ENCODE assay signal across 8 cellular contexts in the genomic region with DNA sequence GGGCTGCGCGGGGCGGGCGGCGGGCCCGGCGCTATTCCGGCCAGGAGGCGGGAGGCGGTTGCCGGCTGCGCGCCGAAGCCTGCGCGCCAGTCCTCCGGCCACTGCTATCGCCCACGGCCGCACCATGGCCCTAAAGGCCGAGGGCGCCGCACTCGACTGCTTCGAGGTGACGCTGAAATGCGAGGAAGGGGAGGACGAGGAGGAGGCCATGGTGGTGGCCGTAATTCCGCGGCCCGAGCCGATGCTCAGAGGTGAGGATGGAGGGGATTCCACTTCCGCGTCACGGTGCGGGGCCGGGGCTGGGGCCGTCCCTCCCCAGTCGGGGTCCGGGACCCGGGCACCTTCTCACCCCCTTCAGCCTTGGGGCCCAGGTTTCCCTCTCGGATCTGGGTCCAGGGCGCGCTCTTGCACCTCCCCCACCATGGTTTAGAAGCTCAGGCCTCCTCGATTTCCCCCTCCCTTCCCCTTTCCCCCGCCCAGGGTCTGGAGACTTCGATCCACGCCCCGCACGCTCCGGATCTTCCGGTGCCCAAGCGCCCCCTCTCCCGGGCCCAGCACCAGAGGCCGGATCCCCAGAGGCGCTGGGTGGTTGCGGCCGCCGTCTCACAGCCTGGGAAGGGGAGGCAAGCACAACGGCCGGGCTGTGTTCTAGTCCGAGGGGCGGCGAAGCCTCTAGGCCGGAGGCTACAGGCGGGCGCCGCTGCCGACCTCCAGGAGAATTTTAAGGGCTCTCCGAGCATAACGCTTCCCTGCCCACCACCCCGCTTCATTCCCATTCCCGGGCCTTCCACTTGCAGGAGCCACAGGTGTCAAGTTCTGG. TPM values are rescaled to one million over a fixed set of nuclear protein-coding genes. Genes with fewer than 3 reads are reported as not detected.
A peak's percentile ranks its signal among the peaks of the same experiment; 100 is the strongest.
DNase-seq lines count a peak whose midpoint lies in the region; ATAC-seq and TF ChIP-seq lines count a peak whose summit lies in the region.

No MANE protein-coding gene starts in this region.

- TF ChIP-seq CTCF in epithelial cell of proximal tubule (conservative IDR thresholded peaks at IDR 0.05; ENCODE audit: low read depth, low read length) (no peak), mucosa of descending colon (IDR thresholded peaks at IDR 0.05) (no peak)

- no peaks in the 10 kb centered on the region for H3K27me3 Mint-ChIP-seq in activated CD8-positive, alpha-beta memory T cell treated with anti-CD3 and anti-CD28 coated beads, Interleukin-2, amount 10 ng/mL, durations not matched to agents 7 days and 5 days

- H3K27ac Mint-ChIP-seq in activated CD8-positive, alpha-beta memory T cell treated with anti-CD3 and anti-CD28 coated beads, Interleukin-2, amount 10 ng/mL, durations not matched to agents 7 days and 5 days, result peak overlapping the region; percentile 71

- DNase-seq in SIG-M5 treated with dmso at 0.1 percent for 504 hours (lab: John Stamatoyannopoulos, UW; ENCODE audit: unreplicated experiment) (peak; percentile 38), SIG-M5 (lab: John Stamatoyannopoulos, UW) (no peak), NCI-H1930 (lab: John Stamatoyannopoulos, UW) (peak; percentile 15 to 18), epithelial cell of proximal tubule (ENCODE audit: low read depth) (no peak), mucosa of descending colon (peak; percentile 41 to 66 (median 64)), superior temporal gyrus (ENCODE audit: extremely low spot score) (peak; percentile 26)
- DNase-seq in activated CD8-positive, alpha-beta memory T cell treated with anti-CD3 and anti-CD28 coated beads, Interleukin-2, amount 10 ng/mL, durations not matched to agents 7 days and 5 days, result peak; percentile 71

- ATAC-seq in HG02678 (IDR thresholded peaks at IDR 0.05; ENCODE audit: unreplicated experiment) (peak; percentile 35), mucosa of descending colon (peak; percentile 48)
- peak; percentile 48 for ATAC-seq in activated CD8-positive, alpha-beta memory T cell treated with anti-CD3 and anti-CD28 coated beads, Interleukin-2, amount 10 ng/mL, durations not matched to agents 7 days and 5 days

- H3K9me3 Mint-ChIP-seq in activated CD8-positive, alpha-beta memory T cell treated with anti-CD3 and anti-CD28 coated beads, Interleukin-2, amount 10 ng/mL, durations not matched to agents 7 days and 5 days (ENCODE audit: low read depth), result no peaks in the 10 kb centered on the region

- H3K4me1 Mint-ChIP-seq in activated CD8-positive, alpha-beta memory T cell treated with anti-CD3 and anti-CD28 coated beads, Interleukin-2, amount 10 ng/mL, durations not matched to agents 7 days and 5 days, result peaks cover 34% of the 10 kb centered on the region

- H3K4me3 Mint-ChIP-seq in activated CD8-positive, alpha-beta memory T cell treated with anti-CD3 and anti-CD28 coated beads, Interleukin-2, amount 10 ng/mL, durations not matched to agents 7 days and 5 days, result peak overlapping the region; percentile 79

- H3K4me3 ChIP-seq in epithelial cell of proximal tubule (ENCODE audit: low read depth, low read length) (peak overlapping the region; percentile 98), mucosa of descending colon (peak overlapping the region; percentile 59)

- H3K9me3 ChIP-seq in mucosa of descending colon, result no peaks in the 10 kb centered on the region

- CTCF ChIA-PET in activated CD8-positive, alpha-beta memory T cell treated with anti-CD3 and anti-CD28 coated beads, Interleukin-2, amount 10 ng/mL, durations not matched to agents 7 days and 5 days (lab: Charles Lee), result interaction anchor here (0.7 kb wide), 1 partner anchor 12 kb away, joined by 3 read pairs; no protein-coding TSS in a partner anchor

- H3K36me3 Mint-ChIP-seq in activated CD8-positive, alpha-beta memory T cell treated with anti-CD3 and anti-CD28 coated beads, Interleukin-2, amount 10 ng/mL, durations not matched to agents 7 days and 5 days, result peaks cover 29% of the 10 kb centered on the region

- no peaks in the 10 kb centered on the region for H3K36me3 ChIP-seq in mucosa of descending colon (ENCODE audit: low read depth)

- peaks cover 11% of the 10 kb centered on the region for H3K4me1 ChIP-seq in mucosa of descending colon (ENCODE audit: low read depth)

- intact Hi-C loops in mucosa of descending colon (cut with DNase I, micrococcal nuclease), result no loop called here

RNA-seq across cellular contexts. Expression of gene SPINDOC, which starts 0.5 kb away (rescaled TPM):
- 10 to 100 TPM; 53.4 to 55.8 TPM for total RNA-seq in activated CD8-positive, alpha-beta memory T cell treated with anti-CD3 and anti-CD28 coated beads, Interleukin-2, amount 10 ng/mL, durations not matched to agents 7 days and 5 days
- 50.9 and 57.4 TPM in 2 replicates for total RNA-seq in epithelial cell of proximal tubule
- total RNA-seq in mucosa of descending colon, result 10 to 100 TPM in 1 of 3 donors, 1 to 10 TPM in 2; 5.8 to 22.3 (median 7.0) TPM

RNA-seq across cellular contexts. Expression of gene MARK2, which starts 25.1 kb away (rescaled TPM):
- 10 to 100 TPM; 57.2 to 57.9 TPM for total RNA-seq in activated CD8-positive, alpha-beta memory T cell treated with anti-CD3 and anti-CD28 coated beads, Interleukin-2, amount 10 ng/mL, durations not matched to agents 7 days and 5 days
- total RNA-seq in epithelial cell of proximal tubule, result 33.6 and 36.2 TPM in 2 replicates
- total RNA-seq in mucosa of descending colon, result 100 to 1,000 TPM in 1 of 3 donors, 10 to 100 TPM in 2; 71.9 to 111 (median 94.5) TPM

RNA-seq across cellular contexts. Expression of gene ZFTA, which starts 45.2 kb away (rescaled TPM):
- total RNA-seq in activated CD8-positive, alpha-beta memory T cell treated with anti-CD3 and anti-CD28 coated beads, Interleukin-2, amount 10 ng/mL, durations not matched to agents 7 days and 5 days, result 1 to 10 TPM; 2.6 to 4.2 TPM
- total RNA-seq in epithelial cell of proximal tubule (12.7 and 17.4 TPM in 2 replicates), mucosa of descending colon (10 to 100 TPM in 1 of 3 donors, 1 to 10 TPM in 2; 4.8 to 27.1 (median 5.4) TPM)

Comparison
In these comparisons a context has a peak if more than half of its experiments do, and no peak if none do; other contexts are left out.
1. DNase-seq: peak in SIG-M5 treated with dmso at 0.1 percent for 504 hours (single experiment), NCI-H1930 (2 of 2), activated CD8-positive, alpha-beta memory T cell treated with anti-CD3 and anti-CD28 coated beads, Interleukin-2, amount 10 ng/mL, durations not matched to agents 7 days and 5 days (single experiment), mucosa of descending colon (3 of 3) and superior temporal gyrus (single experiment); none in SIG-M5 (single experiment) and epithelial cell of proximal tubule (single experiment).
2. Peak in every context shown above with its lines, with median percentiles within 50 percentile points of each other: ATAC-seq.